Comparison of ENCODE assay signal across 13 cellular contexts in genomic region chr11:69926376-69927050, GRCh38.
"Had no signal": no experiment of that assay in that cellular context is flagged by ENCODE, and none has a peak within 500 bp of the region (broad histone marks: within the 10 kb centered on the region; RNA-seq: fewer than 3 reads in every experiment).

No MANE protein-coding gene starts in this region.

- H3K9me3 Mint-ChIP-seq: activated CD4-positive, alpha-beta memory T cell treated with anti-CD3 and anti-CD28 coated beads, Interleukin-2, amount 10 ng/mL, durations not matched to agents 7 days and 5 days; activated T-cell treated with anti-CD3 and anti-CD28 coated beads, Interleukin-2, amount 50 U/mL, for 72 hours; type B pancreatic cell had no signal

- H3K27ac Mint-ChIP-seq: activated CD4-positive, alpha-beta memory T cell treated with anti-CD3 and anti-CD28 coated beads, Interleukin-2, amount 10 ng/mL, durations not matched to agents 7 days and 5 days; activated naive CD4-positive, alpha-beta T cell treated with anti-CD3 and anti-CD28 coated beads for 36 hours; activated T-cell treated with anti-CD3 and anti-CD28 coated beads, Interleukin-2, amount 50 U/mL, for 72 hours; stimulated activated naive B cell treated with anti-CD40 and anti-IgM and Interleukin-4, amounts not matched to agents 10 μg/mL and 1 μg/mL and 100 μg/mL, for 72 hours; type B pancreatic cell had no signal

- ATAC-seq: activated T-cell treated with anti-CD3 and anti-CD28 coated beads, Interleukin-2, amount 50 U/mL, for 72 hours; left ventricle myocardium superior had no signal

- H3K36me3 Mint-ChIP-seq: naive B cell; stimulated activated naive B cell treated with anti-CD40 and anti-IgM and Interleukin-4, amounts not matched to agents 10 μg/mL and 1 μg/mL and 100 μg/mL, for 72 hours; type B pancreatic cell had no signal

- H3K4me3 Mint-ChIP-seq: activated CD4-positive, alpha-beta memory T cell treated with anti-CD3 and anti-CD28 coated beads, Interleukin-2, amount 10 ng/mL, durations not matched to agents 7 days and 5 days; activated naive CD4-positive, alpha-beta T cell treated with anti-CD3 and anti-CD28 coated beads for 36 hours; type B pancreatic cell had no signal

- DNase-seq: activated CD4-positive, alpha-beta memory T cell treated with anti-CD3 and anti-CD28 coated beads, Interleukin-2, amount 10 ng/mL, durations not matched to agents 7 days and 5 days; activated naive CD4-positive, alpha-beta T cell treated with anti-CD3 and anti-CD28 coated beads for 36 hours; activated T-cell treated with anti-CD3 and anti-CD28 coated beads, Interleukin-2, amount 50 U/mL, for 72 hours; central memory CD4-positive, alpha-beta T cell; cortex of kidney; effector CD8-positive, alpha-beta T cell; left ventricle myocardium superior; midbrain; naive B cell; small intestine; stimulated activated naive B cell treated with anti-CD40 and anti-IgM and Interleukin-4, amounts not matched to agents 10 μg/mL and 1 μg/mL and 100 μg/mL, for 72 hours; T-helper 9 cell had no signal
